20 cellular contexts compared by ENCODE assay signal in the genomic region with DNA sequence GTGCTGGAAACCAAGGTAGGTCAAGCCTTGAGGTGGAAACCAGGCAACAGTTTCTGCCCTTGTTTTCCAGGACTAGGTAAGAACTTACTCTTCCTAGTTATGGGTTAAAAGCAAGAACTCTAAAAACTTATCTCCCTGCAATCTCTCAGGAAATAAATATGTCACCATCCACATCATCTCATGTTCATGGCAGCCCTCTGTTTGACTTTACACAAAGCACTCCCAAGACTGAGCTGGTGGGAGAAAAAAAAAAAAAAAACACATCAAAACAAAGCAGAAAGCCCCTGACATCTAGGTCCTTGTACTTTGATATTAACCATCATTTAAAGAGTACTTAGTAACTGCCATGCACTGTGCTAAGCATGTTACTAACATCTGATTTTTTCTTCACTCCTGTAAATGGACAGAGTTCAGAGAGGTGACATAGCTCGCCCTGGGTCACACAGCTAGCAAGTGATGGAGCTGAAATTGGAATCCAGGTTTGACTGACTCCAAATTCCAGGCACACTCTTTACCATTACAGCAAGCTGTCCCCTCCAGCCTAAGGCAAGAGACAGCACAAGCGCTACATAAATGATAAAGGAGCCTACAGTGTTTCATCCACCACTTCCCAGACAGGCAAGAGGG.
DNase-seq lines count a peak whose midpoint lies in the region; ATAC-seq and TF ChIP-seq lines count a peak whose summit lies in the region.
"Had no signal": no experiment of that assay in that cellular context is flagged by ENCODE, and none has a peak within 500 bp of the region (broad histone marks: within the 10 kb centered on the region; RNA-seq: fewer than 3 reads in every experiment).

No MANE protein-coding gene starts in this region.

- no peak overlapping the region for H3K4me3 ChIP-seq in right atrium auricular region
- H3K4me3 ChIP-seq in heart right ventricle = no peak overlapping the region
- no peak overlapping the region for H3K4me3 ChIP-seq in endodermal cell (ENCODE audit: low read length)
- no peak overlapping the region for H3K4me3 ChIP-seq in neural progenitor cell
- H3K4me3 ChIP-seq: ascending aorta, GM23338, smooth muscle cell, thoracic aorta had no signal

- H3K27ac Mint-ChIP-seq in endodermal cell (peak overlapping the region; percentile 60), neural progenitor cell (peak overlapping the region; percentile 31)
- no peak overlapping the region for H3K27ac Mint-ChIP-seq in stimulated activated naive CD8-positive, alpha-beta T cell treated with anti-CD3 and anti-CD28 coated beads, Interleukin-15, amount 100 ng/mL, for 72 hours
- H3K27ac Mint-ChIP-seq: activated CD4-positive, alpha-beta memory T cell treated with anti-CD3 and anti-CD28 coated beads for 36 hours; activated naive CD4-positive, alpha-beta T cell treated with anti-CD3 and anti-CD28 coated beads for 36 hours; GM23338; WTC11 had no signal

- no peak overlapping the region for H2AFZ ChIP-seq in neural progenitor cell (replicated peaks)
- H2AFZ ChIP-seq: GM23338 had no signal

- 97 to 98% methylated on average over 2 of the region's 2 CpGs for WGBS in heart right ventricle, 2 donors
- 98 to 100% methylated on average over 1 to 2 of the region's 2 CpGs for WGBS in endodermal cell (ENCODE audit: insufficient coverage in 1 of 2, insufficient read length in 1 of 2), 2 experiments

- peaks cover 45% of the 10 kb centered on the region for H3K4me1 Mint-ChIP-seq in endodermal cell
- H3K4me1 Mint-ChIP-seq in neural progenitor cell = peaks cover 39% of the 10 kb centered on the region
- H3K4me1 Mint-ChIP-seq in stimulated activated naive CD8-positive, alpha-beta T cell treated with anti-CD3 and anti-CD28 coated beads, Interleukin-15, amount 100 ng/mL, for 72 hours = no peaks in the 10 kb centered on the region

- H3K27me3 ChIP-seq in right atrium auricular region (no peaks in the 10 kb centered on the region), heart right ventricle (no peaks in the 10 kb centered on the region), endodermal cell (ENCODE audit: control insufficient read depth, insufficient read depth, low read length, poor library complexity, severe bottlenecking) (no peaks in the 10 kb centered on the region), neural progenitor cell (peaks cover 62% of the 10 kb centered on the region)
- H3K27me3 ChIP-seq: ascending aorta had no signal

- H3K36me3 Mint-ChIP-seq in endodermal cell (ENCODE audit: low read depth) (no peaks in the 10 kb centered on the region), neural progenitor cell (no peaks in the 10 kb centered on the region)
- H3K36me3 Mint-ChIP-seq: activated CD4-positive, alpha-beta memory T cell treated with anti-CD3 and anti-CD28 coated beads for 36 hours; naive B cell; WTC11 had no signal

- H3K4me3 Mint-ChIP-seq in endodermal cell = no peak overlapping the region
- H3K4me3 Mint-ChIP-seq in neural progenitor cell = no peak overlapping the region
- H3K4me3 Mint-ChIP-seq in stimulated activated naive CD8-positive, alpha-beta T cell treated with anti-CD3 and anti-CD28 coated beads, Interleukin-15, amount 100 ng/mL, for 72 hours = no peak overlapping the region
- H3K4me3 Mint-ChIP-seq: activated CD4-positive, alpha-beta memory T cell treated with anti-CD3 and anti-CD28 coated beads for 36 hours; activated naive CD4-positive, alpha-beta T cell treated with anti-CD3 and anti-CD28 coated beads for 36 hours; GM23338; naive B cell; WTC11 had no signal

- no peaks in the 10 kb centered on the region for H3K36me3 ChIP-seq in right atrium auricular region
- H3K36me3 ChIP-seq in heart right ventricle = no peaks in the 10 kb centered on the region
- H3K36me3 ChIP-seq in endodermal cell (ENCODE audit: control insufficient read depth, insufficient read depth, low read length) = no peaks in the 10 kb centered on the region
- no peaks in the 10 kb centered on the region for H3K36me3 ChIP-seq in neural progenitor cell
- H3K36me3 ChIP-seq: ascending aorta, thoracic aorta had no signal

- H3K27ac ChIP-seq in right atrium auricular region = peak overlapping the region; percentile 86 to 88
- H3K27ac ChIP-seq in heart right ventricle = peak overlapping the region in 1 of 10 donors; percentile 18
- H3K27ac ChIP-seq in endodermal cell (ENCODE audit: low read depth, low read length) = no peak overlapping the region
- no peak overlapping the region for H3K27ac ChIP-seq in neural progenitor cell
- H3K27ac ChIP-seq: ascending aorta, thoracic aorta had no signal

- no peak overlapping the region for H3K4me2 ChIP-seq in neural progenitor cell
- H3K4me2 ChIP-seq: GM23338, smooth muscle cell had no signal

- ATAC-seq in heart right ventricle (no peak), GM19455 (IDR thresholded peaks at IDR 0.05; ENCODE audit: unreplicated experiment) (no peak)
- no peak for ATAC-seq in stimulated activated naive CD8-positive, alpha-beta T cell treated with anti-CD3 and anti-CD28 coated beads, Interleukin-15, amount 100 ng/mL, for 72 hours
- ATAC-seq: GM23338, WTC11 had no signal

- no peak for DNase-seq in right atrium auricular region (ENCODE audit: low spot score)
- DNase-seq in heart right ventricle = no peak
- no peak for DNase-seq in endodermal cell
- DNase-seq in neural progenitor cell (ENCODE audit: low spot score) = no peak
- no peak for DNase-seq in COR-L47 (lab: John Stamatoyannopoulos, UW)
- DNase-seq in stimulated activated naive CD8-positive, alpha-beta T cell treated with anti-CD3 and anti-CD28 coated beads, Interleukin-15, amount 100 ng/mL, for 72 hours = no peak
- DNase-seq in globus pallidus (ENCODE audit: low spot score) = no peak
- DNase-seq: activated CD4-positive, alpha-beta memory T cell treated with anti-CD3 and anti-CD28 coated beads for 36 hours; activated naive CD4-positive, alpha-beta T cell treated with anti-CD3 and anti-CD28 coated beads for 36 hours; activated T-cell treated with anti-CD3 and anti-CD28 coated beads, Interleukin-2, amount 50 U/mL, for 1 hour; foreskin melanocyte; naive B cell; SIG-M5; T-helper 2 cell had no signal

- H4K20me1 ChIP-seq in neural progenitor cell (ENCODE audit: low read depth) = no peaks in the 10 kb centered on the region

- H3K9ac ChIP-seq in endodermal cell (ENCODE audit: extremely low read depth, low read length, poor library complexity, severe bottlenecking) (no peak overlapping the region), neural progenitor cell (no peak overlapping the region)

- H3K9me3 Mint-ChIP-seq in endodermal cell (no peaks in the 10 kb centered on the region), neural progenitor cell (no peaks in the 10 kb centered on the region)
- H3K9me3 Mint-ChIP-seq in stimulated activated naive CD8-positive, alpha-beta T cell treated with anti-CD3 and anti-CD28 coated beads, Interleukin-15, amount 100 ng/mL, for 72 hours = no peaks in the 10 kb centered on the region
- H3K9me3 Mint-ChIP-seq: activated CD4-positive, alpha-beta memory T cell treated with anti-CD3 and anti-CD28 coated beads for 36 hours; activated naive CD4-positive, alpha-beta T cell treated with anti-CD3 and anti-CD28 coated beads for 36 hours; GM23338; naive B cell; WTC11 had no signal

- no peaks in the 10 kb centered on the region for H3K79me2 ChIP-seq in neural progenitor cell (ENCODE audit: low read depth)

- H3F3A ChIP-seq in neural progenitor cell (ENCODE audit: low read depth) = peaks cover 8% of the 10 kb centered on the region

- H3K27me3 Mint-ChIP-seq in endodermal cell (ENCODE audit: insufficient read depth) (no peaks in the 10 kb centered on the region), neural progenitor cell (ENCODE audit: insufficient read depth, low read depth) (peaks cover 6% of the 10 kb centered on the region)
- no peaks in the 10 kb centered on the region for H3K27me3 Mint-ChIP-seq in stimulated activated naive CD8-positive, alpha-beta T cell treated with anti-CD3 and anti-CD28 coated beads, Interleukin-15, amount 100 ng/mL, for 72 hours
- H3K27me3 Mint-ChIP-seq: activated CD4-positive, alpha-beta memory T cell treated with anti-CD3 and anti-CD28 coated beads for 36 hours had no signal

- H3K4me1 ChIP-seq in right atrium auricular region = peaks cover 0 to 30% of the 10 kb centered on the region in 2 donors
- peaks cover 5 to 24% (median 14%) of the 10 kb centered on the region in 9 donors for H3K4me1 ChIP-seq in heart right ventricle
- H3K4me1 ChIP-seq in endodermal cell (ENCODE audit: control insufficient read depth, insufficient read depth, low read length) = peaks cover 5% of the 10 kb centered on the region
- H3K4me1 ChIP-seq in neural progenitor cell = peaks cover 15% of the 10 kb centered on the region
- H3K4me1 ChIP-seq: ascending aorta had no signal

- H3K9me3 ChIP-seq in right atrium auricular region (no peaks in the 10 kb centered on the region), heart right ventricle (no peaks in the 10 kb centered on the region), endodermal cell (ENCODE audit: control insufficient read depth, low read length) (no peaks in the 10 kb centered on the region), neural progenitor cell (ENCODE audit: low read depth) (no peaks in the 10 kb centered on the region)
- H3K9me3 ChIP-seq: ascending aorta, thoracic aorta had no signal

- no peak for TF ChIP-seq CTCF in right atrium auricular region (IDR thresholded peaks at IDR 0.05)
- TF ChIP-seq CTCF in heart right ventricle (IDR thresholded peaks at IDR 0.05) = no peak
- TF ChIP-seq CTCF in endodermal cell (conservative IDR thresholded peaks at IDR 0.05) = no peak
- TF ChIP-seq CTCF in neural progenitor cell (IDR thresholded peaks at IDR 0.05) = no peak

- intact Hi-C loops in heart right ventricle (cut with DNase I) = loop anchor here in 2 of 10 donors (10.0 kb wide), 2 partner anchors 228 to 878 kb away; no protein-coding TSS in a partner anchor

Comparison
In these comparisons a context has a peak if more than half of its experiments do, and no peak if none do; other contexts are left out.
1. H3K27ac ChIP-seq: peak in right atrium auricular region (2 of 2); none in endodermal cell (single experiment) and neural progenitor cell (single experiment).
2. H3K27ac Mint-ChIP-seq: peak in endodermal cell (single experiment) and neural progenitor cell (single experiment); none in stimulated activated naive CD8-positive, alpha-beta T cell treated with anti-CD3 and anti-CD28 coated beads, Interleukin-15, amount 100 ng/mL, for 72 hours (0 of 2).